Comparison of ENCODE assay signal across 22 cellular contexts in genomic region chr4:108013332-108013731, GRCh38.
"Had no signal": no experiment of that assay in that cellular context is flagged by ENCODE, and none has a peak within 500 bp of the region (broad histone marks: within the 10 kb centered on the region; RNA-seq: fewer than 3 reads in every experiment).

No MANE protein-coding gene starts in this region.

- H3K27ac ChIP-seq: neural progenitor cell, ovary, parathyroid adenoma, psoas muscle, right lobe of liver, sigmoid colon, stomach, thoracic aorta, thyroid gland, tibial nerve, upper lobe of left lung, vagina had no signal

- ATAC-seq: psoas muscle; right cardiac atrium; right lobe of liver; stimulated activated effector memory CD8-positive, alpha-beta T cell treated with anti-CD3 and anti-CD28 coated beads, Interleukin-12 subunit alpha, Interleukin-12 subunit beta, amount 100 ng/mL, for 72 hours; stimulated activated naive B cell treated with anti-CD40 and anti-IgM and Interleukin-4, amounts not matched to agents 10 μg/mL and 1 μg/mL and 100 μg/mL, for 72 hours had no signal

- H3K27me3 ChIP-seq: neural progenitor cell, ovary, right lobe of liver, sigmoid colon, stomach, thyroid gland, tibial nerve, upper lobe of left lung, vagina had no signal

- H3K36me3 ChIP-seq: ovary had no signal

- H3K4me1 ChIP-seq: neural progenitor cell, parathyroid adenoma, thyroid gland, upper lobe of left lung, vagina had no signal

- DNase-seq: occipital lobe; ovary; psoas muscle; right cardiac atrium; right lobe of liver; sigmoid colon; small intestine; stimulated activated CD4-positive, alpha-beta T cell treated with anti-CD3 and anti-CD28 coated beads, Interleukin-15, amount 100 ng/mL, for 24 hours; stimulated activated CD4-positive, alpha-beta T cell treated with anti-CD3 and anti-CD28 coated beads, Interleukin-2, amount 100 ng/mL, for 24 hours; stimulated activated CD4-positive, alpha-beta T cell treated with anti-CD3 and anti-CD28 coated beads, Interleukin-2, amount 100 ng/mL, for 48 hours; stimulated activated CD4-positive, alpha-beta T cell treated with anti-CD3 and anti-CD28 coated beads, Interleukin-4, amount 100 ng/mL, for 24 hours; stimulated activated naive B cell treated with anti-CD40 and anti-IgM and Interleukin-4, amounts not matched to agents 10 μg/mL and 1 μg/mL and 100 μg/mL, for 72 hours; stimulated activated naive CD4-positive, alpha-beta T cell treated with Interleukin-2 at 50 U/mL for 16 hours; stomach; thyroid gland had no signal

- H3K9me3 ChIP-seq: ovary, psoas muscle, right lobe of liver, sigmoid colon, stomach, thoracic aorta, thyroid gland, tibial nerve, upper lobe of left lung, vagina had no signal

- H3K4me3 ChIP-seq: neural progenitor cell, ovary, psoas muscle, right lobe of liver, sigmoid colon, stomach, thoracic aorta, thyroid gland, tibial nerve, upper lobe of left lung, vagina had no signal
